ENCODE assay signal across 29 cellular contexts in genomic region chr14:97354119-97354722, GRCh38.
"Had no signal": no experiment of that assay in that cellular context is flagged by ENCODE, and none has a peak within 500 bp of the region (broad histone marks: within the 10 kb centered on the region; RNA-seq: fewer than 3 reads in every experiment).

No MANE protein-coding gene starts in this region.

- H3K9me3 ChIP-seq: stomach, suprapubic skin, testis, thoracic aorta, thyroid gland, tibial artery, tibial nerve, transverse colon, upper lobe of left lung, upper lobe of right lung, uterus, vagina had no signal

- H3K4me3 ChIP-seq: stomach, suprapubic skin, testis, thoracic aorta, thyroid gland, tibial artery, tibial nerve, transverse colon, upper lobe of left lung, upper lobe of right lung, uterus, vagina had no signal

- H3K27ac ChIP-seq: stomach, suprapubic skin, testis, thoracic aorta, thyroid gland, tibial artery, tibial nerve, transverse colon, upper lobe of left lung, upper lobe of right lung, uterus, vagina had no signal

- ATAC-seq: stimulated activated effector memory CD8-positive, alpha-beta T cell treated with anti-CD3 and anti-CD28 coated beads, Interleukin-12 subunit alpha, Interleukin-12 subunit beta, amount 100 ng/mL, for 72 hours; stimulated activated memory B cell treated with anti-CD40 and anti-IgM and Interleukin-4, amounts not matched to agents 10 μg/mL and 1 μg/mL and 100 μg/mL, for 72 hours; stimulated activated naive B cell treated with anti-CD40 and anti-IgM and Interleukin-4, amounts not matched to agents 10 μg/mL and 1 μg/mL and 100 μg/mL, for 72 hours; stimulated activated naive CD8-positive, alpha-beta T cell treated with anti-CD3 and anti-CD28 coated beads, Interleukin-15, amount 100 ng/mL, for 72 hours; stimulated activated naive CD8-positive, alpha-beta T cell treated with anti-CD3 and anti-CD28 coated beads, Interleukin-15, Interleukin-2, amounts not matched to agents 100 U/mL and 50 U/mL, for 24 hours; upper lobe of right lung had no signal

- H3K4me1 ChIP-seq: suprapubic skin, testis, thyroid gland, tibial artery, tibial nerve, transverse colon, upper lobe of left lung, upper lobe of right lung, uterus, vagina had no signal

- H3K27me3 Mint-ChIP-seq: stimulated activated memory B cell treated with anti-CD40 and anti-IgM and Interleukin-4, amounts not matched to agents 10 μg/mL and 1 μg/mL and 100 μg/mL, for 72 hours; stimulated activated naive CD8-positive, alpha-beta T cell treated with anti-CD3 and anti-CD28 coated beads, Interleukin-15, amount 100 ng/mL, for 72 hours had no signal

- FAIRE-seq: urothelium cell line had no signal

- H3K27me3 ChIP-seq: stomach, suprapubic skin, testis, thyroid gland, tibial artery, tibial nerve, transverse colon, upper lobe of left lung, upper lobe of right lung, uterus, vagina had no signal

- DNase-seq: stimulated activated CD4-positive, alpha-beta T cell treated with anti-CD3 and anti-CD28 coated beads, Interleukin-2, amount 100 ng/mL, for 48 hours; stimulated activated CD4-positive, alpha-beta T cell treated with anti-CD3 and anti-CD28 coated beads, Interleukin-4, amount 100 ng/mL, for 1 hour; stimulated activated CD4-positive, alpha-beta T cell treated with anti-CD3 and anti-CD28 coated beads, Interleukin-4, amount 100 ng/mL, for 24 hours; stimulated activated CD4-positive, alpha-beta T cell treated with anti-CD3 and anti-CD28 coated beads, Interleukin-4, amount 100 ng/mL, for 4 hours; stimulated activated CD8-positive, alpha-beta memory T cell treated with anti-CD3 and anti-CD28 coated beads, Interleukin-4, amount 100 ng/mL, for 48 hours; stimulated activated naive B cell treated with anti-CD40 and anti-IgM and Interleukin-4, amounts not matched to agents 10 μg/mL and 1 μg/mL and 100 μg/mL, for 72 hours; stimulated activated naive CD4-positive, alpha-beta T cell; stimulated activated naive CD4-positive, alpha-beta T cell treated with Interleukin-2 at 50 U/mL for 16 hours; stimulated activated naive CD8-positive, alpha-beta T cell treated with anti-CD3 and anti-CD28 coated beads, Interleukin-15, amount 100 ng/mL, for 72 hours; stimulated activated naive CD8-positive, alpha-beta T cell treated with anti-CD3 and anti-CD28 coated beads, Interleukin-15, Interleukin-2, amounts not matched to agents 100 U/mL and 50 U/mL, for 24 hours; stomach; substantia nigra; testis; thyroid gland; tibial artery; transverse colon; trophoblast cell; upper lobe of left lung; upper lobe of right lung; uterus had no signal

- H3K36me3 ChIP-seq: stomach, suprapubic skin, thoracic aorta, thyroid gland, tibial artery, tibial nerve, transverse colon, upper lobe of left lung, upper lobe of right lung, uterus, vagina had no signal

- H3K36me3 Mint-ChIP-seq: stimulated activated effector memory CD8-positive, alpha-beta T cell treated with anti-CD3 and anti-CD28 coated beads, Interleukin-12 subunit alpha, Interleukin-12 subunit beta, amount 100 ng/mL, for 72 hours; stimulated activated memory B cell treated with anti-CD40 and anti-IgM and Interleukin-4, amounts not matched to agents 10 μg/mL and 1 μg/mL and 100 μg/mL, for 72 hours; stimulated activated naive B cell treated with anti-CD40 and anti-IgM and Interleukin-4, amounts not matched to agents 10 μg/mL and 1 μg/mL and 100 μg/mL, for 72 hours; type B pancreatic cell had no signal

- H3K4me1 Mint-ChIP-seq: stimulated activated memory B cell treated with anti-CD40 and anti-IgM and Interleukin-4, amounts not matched to agents 10 μg/mL and 1 μg/mL and 100 μg/mL, for 72 hours; stimulated activated naive B cell treated with anti-CD40 and anti-IgM and Interleukin-4, amounts not matched to agents 10 μg/mL and 1 μg/mL and 100 μg/mL, for 72 hours had no signal

- H3K4me3 Mint-ChIP-seq: stimulated activated effector memory CD8-positive, alpha-beta T cell treated with anti-CD3 and anti-CD28 coated beads, Interleukin-12 subunit alpha, Interleukin-12 subunit beta, amount 100 ng/mL, for 72 hours; stimulated activated memory B cell treated with anti-CD40 and anti-IgM and Interleukin-4, amounts not matched to agents 10 μg/mL and 1 μg/mL and 100 μg/mL, for 72 hours; stimulated activated naive B cell treated with anti-CD40 and anti-IgM and Interleukin-4, amounts not matched to agents 10 μg/mL and 1 μg/mL and 100 μg/mL, for 72 hours; stimulated activated naive CD8-positive, alpha-beta T cell treated with anti-CD3 and anti-CD28 coated beads, Interleukin-15, amount 100 ng/mL, for 72 hours; stimulated activated naive CD8-positive, alpha-beta T cell treated with anti-CD3 and anti-CD28 coated beads, Interleukin-15, Interleukin-2, amounts not matched to agents 100 ng/mL and 50 ng/mL, for 24 hours; type B pancreatic cell had no signal

- H3K27ac Mint-ChIP-seq: stimulated activated effector memory CD8-positive, alpha-beta T cell treated with anti-CD3 and anti-CD28 coated beads, Interleukin-12 subunit alpha, Interleukin-12 subunit beta, amount 100 ng/mL, for 72 hours; stimulated activated memory B cell treated with anti-CD40 and anti-IgM and Interleukin-4, amounts not matched to agents 10 μg/mL and 1 μg/mL and 100 μg/mL, for 72 hours; stimulated activated naive B cell treated with anti-CD40 and anti-IgM and Interleukin-4, amounts not matched to agents 10 μg/mL and 1 μg/mL and 100 μg/mL, for 72 hours; stimulated activated naive CD8-positive, alpha-beta T cell treated with anti-CD3 and anti-CD28 coated beads, Interleukin-15, Interleukin-2, amounts not matched to agents 100 ng/mL and 50 ng/mL, for 24 hours; type B pancreatic cell had no signal

- H3K9me3 Mint-ChIP-seq: stimulated activated naive B cell treated with anti-CD40 and anti-IgM and Interleukin-4, amounts not matched to agents 10 μg/mL and 1 μg/mL and 100 μg/mL, for 72 hours; stimulated activated naive CD8-positive, alpha-beta T cell treated with anti-CD3 and anti-CD28 coated beads, Interleukin-15, Interleukin-2, amounts not matched to agents 100 ng/mL and 50 ng/mL, for 24 hours; type B pancreatic cell had no signal
